ENCODE assay signal across 17 cellular contexts in genomic region chr19:45920458-45920857, GRCh38. TPM values are rescaled to one million over a fixed set of nuclear protein-coding genes. Genes with fewer than 3 reads are reported as not detected.
A peak's percentile ranks its signal among the peaks of the same experiment; 100 is the strongest.
DNase-seq lines count a peak whose midpoint lies in the region; ATAC-seq lines count a peak whose summit lies in the region.
"Had no signal": no experiment of that assay in that cellular context is flagged by ENCODE, and none has a peak within 500 bp of the region (broad histone marks: within the 10 kb centered on the region; RNA-seq: fewer than 3 reads in every experiment).

No MANE protein-coding gene starts in this region.

- peak overlapping the region; percentile 60 for H3K27ac Mint-ChIP-seq in activated naive CD4-positive, alpha-beta T cell treated with anti-CD3 and anti-CD28 coated beads, Interleukin-2, amount 10 ng/mL, durations not matched to agents 7 days and 5 days
- no peak overlapping the region for H3K27ac Mint-ChIP-seq in activated CD4-positive, alpha-beta memory T cell treated with anti-CD3 and anti-CD28 coated beads for 36 hours
- H3K27ac Mint-ChIP-seq in stimulated activated effector memory CD8-positive, alpha-beta T cell treated with anti-CD3 and anti-CD28 coated beads, Interleukin-12 subunit alpha, Interleukin-12 subunit beta, amount 100 ng/mL, for 72 hours, result no peak overlapping the region
- H3K27ac Mint-ChIP-seq: WTC11 had no signal

- peak; percentile 54 for ATAC-seq in stimulated activated effector memory CD8-positive, alpha-beta T cell treated with anti-CD3 and anti-CD28 coated beads, Interleukin-12 subunit alpha, Interleukin-12 subunit beta, amount 100 ng/mL, for 72 hours
- ATAC-seq: left colon; naive thymus-derived CD4-positive, alpha-beta T cell; WTC11 had no signal

- H3K27me3 Mint-ChIP-seq in activated naive CD4-positive, alpha-beta T cell treated with anti-CD3 and anti-CD28 coated beads, Interleukin-2, amount 10 ng/mL, durations not matched to agents 7 days and 5 days, result peaks cover 42% of the 10 kb centered on the region
- H3K27me3 Mint-ChIP-seq in activated CD4-positive, alpha-beta memory T cell treated with anti-CD3 and anti-CD28 coated beads for 36 hours, result peaks cover 16% of the 10 kb centered on the region

- no peaks in the 10 kb centered on the region for H3K9me3 Mint-ChIP-seq in activated naive CD4-positive, alpha-beta T cell treated with anti-CD3 and anti-CD28 coated beads, Interleukin-2, amount 10 ng/mL, durations not matched to agents 7 days and 5 days
- no peaks in the 10 kb centered on the region for H3K9me3 Mint-ChIP-seq in activated CD4-positive, alpha-beta memory T cell treated with anti-CD3 and anti-CD28 coated beads for 36 hours
- H3K9me3 Mint-ChIP-seq in stimulated activated effector memory CD8-positive, alpha-beta T cell treated with anti-CD3 and anti-CD28 coated beads, Interleukin-12 subunit alpha, Interleukin-12 subunit beta, amount 100 ng/mL, for 72 hours, result no peaks in the 10 kb centered on the region
- H3K9me3 Mint-ChIP-seq: WTC11 had no signal

- peaks cover 54% of the 10 kb centered on the region for H3K4me1 Mint-ChIP-seq in activated naive CD4-positive, alpha-beta T cell treated with anti-CD3 and anti-CD28 coated beads, Interleukin-2, amount 10 ng/mL, durations not matched to agents 7 days and 5 days
- H3K4me1 Mint-ChIP-seq in activated CD4-positive, alpha-beta memory T cell treated with anti-CD3 and anti-CD28 coated beads for 36 hours (ENCODE audit: low read depth), result peaks cover 3% of the 10 kb centered on the region
- H3K4me1 Mint-ChIP-seq in stimulated activated effector memory CD8-positive, alpha-beta T cell treated with anti-CD3 and anti-CD28 coated beads, Interleukin-12 subunit alpha, Interleukin-12 subunit beta, amount 100 ng/mL, for 72 hours, result peaks cover 19% of the 10 kb centered on the region
- H3K4me1 Mint-ChIP-seq: WTC11 had no signal

- DNase-seq in activated naive CD4-positive, alpha-beta T cell treated with anti-CD3 and anti-CD28 coated beads, Interleukin-2, amount 10 ng/mL, durations not matched to agents 7 days and 5 days, result peak; percentile 41
- no peak for DNase-seq in activated naive CD4-positive, alpha-beta T cell (lab: John Stamatoyannopoulos, UW)
- DNase-seq in activated CD4-positive, alpha-beta memory T cell treated with anti-CD3 and anti-CD28 coated beads for 36 hours, result peak; percentile 32
- DNase-seq in stimulated activated effector memory CD8-positive, alpha-beta T cell treated with anti-CD3 and anti-CD28 coated beads, Interleukin-12 subunit alpha, Interleukin-12 subunit beta, amount 100 ng/mL, for 72 hours (ENCODE audit: low spot score in 2 of 2), result no peak
- DNase-seq in NK-92 (lab: John Stamatoyannopoulos, UW; ENCODE audit: unreplicated experiment), result no peak
- DNase-seq in activated CD4-positive, CD25-positive, alpha-beta regulatory T cell treated with anti-CD3 and anti-CD28 coated beads, Interleukin-2, amount 50 U/mL, for 72 hours, result no peak
- DNase-seq: activated effector memory CD4-positive, alpha-beta T cell treated with Interleukin-2 at 50 U/mL for 16 hours; left colon; naive thymus-derived CD4-positive, alpha-beta T cell; NCI-H748 treated with DMSO at 0.1 percent for 48 hours; stimulated activated CD4-positive, alpha-beta T cell treated with anti-CD3 and anti-CD28 coated beads, Interleukin-4, amount 100 ng/mL, for 24 hours; stimulated activated naive CD4-positive, alpha-beta T cell had no signal

- no peak overlapping the region for H3K4me3 Mint-ChIP-seq in activated naive CD4-positive, alpha-beta T cell treated with anti-CD3 and anti-CD28 coated beads, Interleukin-2, amount 10 ng/mL, durations not matched to agents 7 days and 5 days
- H3K4me3 Mint-ChIP-seq in activated CD4-positive, alpha-beta memory T cell treated with anti-CD3 and anti-CD28 coated beads for 36 hours, result no peak overlapping the region
- no peak overlapping the region for H3K4me3 Mint-ChIP-seq in stimulated activated effector memory CD8-positive, alpha-beta T cell treated with anti-CD3 and anti-CD28 coated beads, Interleukin-12 subunit alpha, Interleukin-12 subunit beta, amount 100 ng/mL, for 72 hours
- H3K4me3 Mint-ChIP-seq: WTC11 had no signal

- POLR2A ChIA-PET in activated CD4-positive, alpha-beta memory T cell treated with anti-CD3 and anti-CD28 coated beads for 36 hours (lab: Charles Lee), result no interaction called here

- peaks cover 3% of the 10 kb centered on the region for H3K36me3 Mint-ChIP-seq in activated naive CD4-positive, alpha-beta T cell treated with anti-CD3 and anti-CD28 coated beads, Interleukin-2, amount 10 ng/mL, durations not matched to agents 7 days and 5 days
- no peaks in the 10 kb centered on the region for H3K36me3 Mint-ChIP-seq in activated CD4-positive, alpha-beta memory T cell treated with anti-CD3 and anti-CD28 coated beads for 36 hours
- peaks cover 5% of the 10 kb centered on the region for H3K36me3 Mint-ChIP-seq in stimulated activated effector memory CD8-positive, alpha-beta T cell treated with anti-CD3 and anti-CD28 coated beads, Interleukin-12 subunit alpha, Interleukin-12 subunit beta, amount 100 ng/mL, for 72 hours
- H3K36me3 Mint-ChIP-seq: naive thymus-derived CD4-positive, alpha-beta T cell; WTC11 had no signal

- CTCF ChIA-PET in activated naive CD4-positive, alpha-beta T cell treated with anti-CD3 and anti-CD28 coated beads, Interleukin-2, amount 10 ng/mL, durations not matched to agents 7 days and 5 days (lab: Charles Lee), result interaction anchor here (0.5 kb wide), 1 partner anchor 519 kb away, joined by 3 read pairs; no protein-coding TSS in a partner anchor
- CTCF ChIA-PET in activated CD4-positive, alpha-beta memory T cell treated with anti-CD3 and anti-CD28 coated beads for 36 hours (lab: Charles Lee), result no interaction called here

- intact Hi-C loops in activated CD4-positive, alpha-beta memory T cell treated with anti-CD3 and anti-CD28 coated beads for 36 hours (cut with micrococcal nuclease), result no loop called here

RNA-seq across cellular contexts. Expression of gene NANOS2, which starts 5.9 kb away (rescaled TPM):
- total RNA-seq in activated CD4-positive, alpha-beta memory T cell treated with anti-CD3 and anti-CD28 coated beads for 36 hours, result not detected
- total RNA-seq: cardiac septum; endothelial cell of umbilical vein; left colon; naive thymus-derived CD4-positive, alpha-beta T cell; right atrium auricular region; SK-MEL-5 had no signal

RNA-seq across cellular contexts. Expression of gene MYPOP, which starts 18.0 kb away (rescaled TPM):
- 1 to 10 TPM; 6.8 to 6.9 TPM for total RNA-seq in activated CD4-positive, alpha-beta memory T cell treated with anti-CD3 and anti-CD28 coated beads for 36 hours

RNA-seq across cellular contexts. Expression of gene IRF2BP1, which starts 34.5 kb away (rescaled TPM):
- 10 to 100 TPM; 14.2 to 14.7 TPM for total RNA-seq in activated CD4-positive, alpha-beta memory T cell treated with anti-CD3 and anti-CD28 coated beads for 36 hours

RNA-seq across cellular contexts. Expression of gene NOVA2, which starts 53.2 kb away (rescaled TPM):
- not detected for total RNA-seq in activated CD4-positive, alpha-beta memory T cell treated with anti-CD3 and anti-CD28 coated beads for 36 hours

RNA-seq across cellular contexts. Expression of gene FOXA3, which starts 56.3 kb away (rescaled TPM):
- under 1 TPM; 0.29 to 0.48 TPM for total RNA-seq in activated CD4-positive, alpha-beta memory T cell treated with anti-CD3 and anti-CD28 coated beads for 36 hours
- total RNA-seq: cardiac septum; endothelial cell of umbilical vein; naive thymus-derived CD4-positive, alpha-beta T cell; right atrium auricular region; SK-MEL-5 had no signal

Comparison
In these comparisons a context has a peak if more than half of its experiments do, and no peak if none do; other contexts are left out.
1. DNase-seq: peak in activated naive CD4-positive, alpha-beta T cell treated with anti-CD3 and anti-CD28 coated beads, Interleukin-2, amount 10 ng/mL, durations not matched to agents 7 days and 5 days (single experiment) and activated CD4-positive, alpha-beta memory T cell treated with anti-CD3 and anti-CD28 coated beads for 36 hours (single experiment); none in activated naive CD4-positive, alpha-beta T cell (0 of 4), stimulated activated effector memory CD8-positive, alpha-beta T cell treated with anti-CD3 and anti-CD28 coated beads, Interleukin-12 subunit alpha, Interleukin-12 subunit beta, amount 100 ng/mL, for 72 hours (0 of 2), NK-92 (single experiment) and activated CD4-positive, CD25-positive, alpha-beta regulatory T cell treated with anti-CD3 and anti-CD28 coated beads, Interleukin-2, amount 50 U/mL, for 72 hours (single experiment).